ENCODE assay signal across 9 cellular contexts in the genomic region with DNA sequence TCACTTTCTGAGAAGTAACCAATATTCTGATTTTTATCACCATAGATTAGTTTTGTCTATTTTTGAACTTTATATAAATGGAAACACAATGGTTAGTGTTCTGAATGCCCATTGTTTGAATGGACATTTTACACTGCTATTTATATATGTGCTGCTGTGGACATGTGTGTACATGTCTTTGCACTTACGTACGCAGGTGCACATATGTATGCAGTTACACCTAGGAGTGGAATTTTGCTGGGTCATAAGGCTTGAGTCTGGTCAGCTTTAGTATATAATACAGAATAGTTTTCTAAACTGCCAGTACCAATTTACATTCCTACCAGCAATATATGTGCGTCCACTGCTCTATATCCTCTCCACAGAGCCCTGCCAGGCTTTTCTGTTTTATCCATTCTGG.
"Had no signal": no experiment of that assay in that cellular context is flagged by ENCODE, and none has a peak within 500 bp of the region (broad histone marks: within the 10 kb centered on the region; RNA-seq: fewer than 3 reads in every experiment).

No MANE protein-coding gene starts in this region.

- H3K36me3 ChIP-seq: HAP-1 had no signal

- H3K9me3 ChIP-seq: HAP-1 had no signal

- ATAC-seq: HCT116, HepG2, K562 had no signal

- H2AFZ ChIP-seq: GM23248 had no signal

- H3K4me3 ChIP-seq: GM23248, HAP-1, K562 had no signal

- H3K27ac ChIP-seq: GM23248, HL-60 had no signal

- DNase-seq: GM23248, GOT3, H7, HFFc6 had no signal

- H3K9ac ChIP-seq: GM23248 had no signal

- H3K4me1 ChIP-seq: HAP-1 had no signal
